In genomic region chr20:1266167-1266973, GRCh38 we compare ENCODE assay signal across 8 cellular contexts. TPM values are rescaled to one million over a fixed set of nuclear protein-coding genes. Genes with fewer than 3 reads are reported as not detected.
DNase-seq lines count a peak whose midpoint lies in the region; ATAC-seq, FAIRE-seq and TF ChIP-seq lines count a peak whose summit lies in the region.

Gene SNPH, plus strand, starts transcription at chr20:1266294. Its CDS starts 29,946 bp downstream, at chr20:1296240.

- ATAC-seq in HG03280 (IDR thresholded peaks at IDR 0.05; ENCODE audit: unreplicated experiment) = peak; percentile 51
- peak; percentile 90 to 95 (median 95) for ATAC-seq in natural killer cell
- peak; percentile 94 for ATAC-seq in stimulated activated memory B cell treated with anti-CD40 and anti-IgM and Interleukin-4, amounts not matched to agents 10 μg/mL and 1 μg/mL and 100 μg/mL, for 72 hours
- no peak for ATAC-seq in HG03520 (IDR thresholded peaks at IDR 0.05; ENCODE audit: unreplicated experiment)

- peak within 1 kb of the TSS; percentile 87 to 92 for H3K27ac Mint-ChIP-seq in natural killer cell
- peak within 1 kb of the TSS; percentile 90 for H3K27ac Mint-ChIP-seq in stimulated activated memory B cell treated with anti-CD40 and anti-IgM and Interleukin-4, amounts not matched to agents 10 μg/mL and 1 μg/mL and 100 μg/mL, for 72 hours

- peak within 1 kb of the TSS; percentile 94 for H3K4me3 Mint-ChIP-seq in natural killer cell
- peak within 1 kb of the TSS; percentile 85 for H3K4me3 Mint-ChIP-seq in stimulated activated memory B cell treated with anti-CD40 and anti-IgM and Interleukin-4, amounts not matched to agents 10 μg/mL and 1 μg/mL and 100 μg/mL, for 72 hours

- TF ChIP-seq CTCF in fibroblast of the aortic adventitia (IDR thresholded peaks at IDR 0.05; ENCODE audit: insufficient read depth, low read length) (no peak), natural killer cell (IDR thresholded peaks at IDR 0.05) (no peak)

- H3K4me1 Mint-ChIP-seq in natural killer cell = peaks cover 22 to 32% of the 10 kb centered on the region in 2 donors
- peaks cover 18% of the 10 kb centered on the region for H3K4me1 Mint-ChIP-seq in stimulated activated memory B cell treated with anti-CD40 and anti-IgM and Interleukin-4, amounts not matched to agents 10 μg/mL and 1 μg/mL and 100 μg/mL, for 72 hours

- DNase-seq in GM04503 (ENCODE audit: low read depth) (peak; percentile 18), RCC 7860 (ENCODE audit: low spot score) (peak; percentile 12), fibroblast of the aortic adventitia (ENCODE audit: low read depth) (peak; percentile 67), natural killer cell (peak; percentile 38)
- DNase-seq in activated effector memory CD4-positive, alpha-beta T cell treated with Interleukin-2 at 50 U/mL for 16 hours = peak; percentile 64

- no peaks in the 10 kb centered on the region for H3K36me3 Mint-ChIP-seq in natural killer cell
- H3K36me3 Mint-ChIP-seq in stimulated activated memory B cell treated with anti-CD40 and anti-IgM and Interleukin-4, amounts not matched to agents 10 μg/mL and 1 μg/mL and 100 μg/mL, for 72 hours = no peaks in the 10 kb centered on the region

- FAIRE-seq in RCC 7860 (lab: Jason Lieb, UNC) = no peak

- intact Hi-C loops in natural killer cell (cut with micrococcal nuclease) = no loop called here

- no peaks in the 10 kb centered on the region for H3K9me3 Mint-ChIP-seq in natural killer cell
- H3K9me3 Mint-ChIP-seq in stimulated activated memory B cell treated with anti-CD40 and anti-IgM and Interleukin-4, amounts not matched to agents 10 μg/mL and 1 μg/mL and 100 μg/mL, for 72 hours = no peaks in the 10 kb centered on the region

- H3K27me3 Mint-ChIP-seq in natural killer cell (ENCODE audit: low read depth in 2 of 2) = peaks cover 0 to 8% of the 10 kb centered on the region in 2 donors
- no peaks in the 10 kb centered on the region for H3K27me3 Mint-ChIP-seq in stimulated activated memory B cell treated with anti-CD40 and anti-IgM and Interleukin-4, amounts not matched to agents 10 μg/mL and 1 μg/mL and 100 μg/mL, for 72 hours

- peak within 1 kb of the TSS; percentile 74 for H3K4me3 ChIP-seq in fibroblast of the aortic adventitia (ENCODE audit: low read depth, low read length)

RNA-seq across cellular contexts. Expression of gene SNPH, which starts in this region (rescaled TPM):
- total RNA-seq in fibroblast of the aortic adventitia (ENCODE audit: low replicate concordance) = 5.6 and 7.7 TPM in 2 replicates
- total RNA-seq in natural killer cell = 1 to 10 TPM; 3.1 to 5.9 (median 5.8) TPM

Comparison
In these comparisons a context has a peak if more than half of its experiments do, and no peak if none do; other contexts are left out.
1. DNase-seq: peak in every context shown above with its lines; median percentile 67 in fibroblast of the aortic adventitia; 64 in activated effector memory CD4-positive, alpha-beta T cell treated with Interleukin-2 at 50 U/mL for 16 hours; 38 in natural killer cell; 18 in GM04503; 12 in RCC 7860.